Comparison of ENCODE assay signal across 8 cellular contexts in the genomic region with DNA sequence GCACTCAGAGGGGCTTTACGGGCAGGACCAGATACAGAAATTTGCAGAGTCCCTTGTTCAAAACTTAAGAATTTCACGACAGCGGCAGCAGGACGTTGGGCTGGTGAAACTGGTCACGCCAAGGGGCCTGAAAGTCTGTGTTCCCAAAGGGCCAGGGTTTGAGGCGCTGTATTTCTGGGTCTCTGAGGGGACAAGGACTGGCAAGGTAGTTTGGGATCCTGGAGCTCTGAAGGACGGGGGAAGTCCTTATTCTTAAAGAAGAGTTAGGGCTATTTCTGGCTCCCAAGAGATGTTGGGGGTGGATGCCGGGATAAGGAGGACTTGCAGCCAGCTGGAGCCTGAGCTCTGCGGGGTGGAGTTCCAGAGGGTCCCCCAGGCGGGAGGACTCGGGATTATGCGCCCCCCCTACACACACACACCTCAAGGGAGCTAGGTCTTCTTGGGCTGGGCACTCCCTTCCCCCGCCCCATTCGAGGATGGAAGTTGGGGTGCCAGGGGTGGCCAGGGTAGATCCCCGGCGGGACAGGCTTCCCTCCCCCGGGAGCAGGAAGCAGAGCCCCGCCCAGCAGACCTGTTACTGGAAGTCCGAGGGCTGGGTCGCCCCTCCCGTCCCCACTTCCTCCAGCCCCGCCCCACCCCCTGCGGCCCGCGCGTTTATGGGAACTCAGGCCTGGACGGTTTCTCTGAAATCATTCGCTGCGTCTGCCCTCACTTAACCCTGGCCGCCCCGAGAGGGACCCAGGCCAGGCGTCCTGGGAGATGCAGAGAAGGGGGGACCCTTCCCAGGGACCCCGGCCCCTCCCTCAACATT. TPM values are rescaled to one million over a fixed set of nuclear protein-coding genes. Genes with fewer than 3 reads are reported as not detected.
DNase-seq lines count a peak whose midpoint lies in the region; ATAC-seq and TF ChIP-seq lines count a peak whose summit lies in the region.

No MANE protein-coding gene starts in this region.

- peak overlapping the region; percentile 83 for H3K4me2 ChIP-seq in SK-N-SH

- H3K4me1 ChIP-seq in SK-N-SH (ENCODE audit: control insufficient read depth in 1 of 2, insufficient read depth in 2 of 2, low read depth in 1 of 2, low read length in 1 of 2) = peaks cover 21 to 27% of the 10 kb centered on the region in 2 experiments; a peak in 3 of 4 replicates
- H3K4me1 ChIP-seq in heart left ventricle = peaks cover 25 to 97% (median 77%) of the 10 kb centered on the region in 12 donors
- peaks cover 51% of the 10 kb centered on the region for H3K4me1 ChIP-seq in prostate gland (replicated peaks)
- H3K4me1 ChIP-seq in aorta (ENCODE audit: control insufficient read depth in 1 of 2, insufficient read depth in 2 of 2, low read length in 2 of 2) = no peaks in the 10 kb centered on the region

- intact Hi-C loops in heart left ventricle (cut with DNase I) = no loop called here
- intact Hi-C loops in prostate gland (cut with DNase I) = no loop called here
- intact Hi-C loops in aorta (cut with DNase I) = no loop called here

- H3K27ac ChIP-seq in SK-N-SH (ENCODE audit: low read depth in 2 of 2, low read length in 1 of 2) (peak overlapping the region; percentile 64 to 70), heart left ventricle (peak overlapping the region; percentile 86 to 100 (median 95)), prostate gland (peak overlapping the region; percentile 88 to 96), aorta (ENCODE audit: low read depth in 1 of 2, low read length in 2 of 2) (peak overlapping the region; percentile 18 to 66)

- H3K4me3 ChIP-seq in SK-N-SH (ENCODE audit: low read depth in 2 of 2, low read length in 1 of 2) (peak overlapping the region; percentile 31 to 54), heart left ventricle (peak overlapping the region in 11 of 12 donors; percentile 26 to 96 (median 55)), prostate gland (peak overlapping the region; percentile 22 to 39), aorta (ENCODE audit: low read length in 2 of 2) (peak overlapping the region; percentile 7 to 17)

- H3F3A ChIP-seq in SK-N-SH (replicated peaks; ENCODE audit: insufficient read depth) = peaks cover 19% of the 10 kb centered on the region

- DNase-seq in GM03348 (ENCODE audit: low spot score) (peak; percentile 92), SK-N-SH (peak; percentile 72), heart left ventricle (peak; percentile 94 to 98 (median 97)), prostate gland (ENCODE audit: low spot score) (peak; percentile 95), aorta (peak; percentile 97 to 98), cerebellar nuclear complex (lab: John Stamatoyannopoulos, UW) (no peak)

- H3K79me2 ChIP-seq in SK-N-SH (ENCODE audit: insufficient read depth) = peaks cover 27% of the 10 kb centered on the region

- POLR2A ChIA-PET in SK-N-SH (lab: Yijun Ruan, JAX) = no interaction called here

- H3K9me3 ChIP-seq in SK-N-SH = no peaks in the 10 kb centered on the region
- H3K9me3 ChIP-seq in heart left ventricle = no peaks in the 10 kb centered on the region
- no peaks in the 10 kb centered on the region for H3K9me3 ChIP-seq in prostate gland
- H3K9me3 ChIP-seq in aorta (ENCODE audit: control insufficient read depth, low read length) = no peaks in the 10 kb centered on the region

- H3K4me3 Mint-ChIP-seq in activated naive CD8-positive, alpha-beta T cell = peak overlapping the region; percentile 91

- H3K36me3 Mint-ChIP-seq in activated naive CD8-positive, alpha-beta T cell = peaks cover 2% of the 10 kb centered on the region

- TF ChIP-seq RAD21 in SK-N-SH (IDR thresholded peaks at IDR 0.05; ENCODE audit: low read length) = no peak

- CTCF ChIA-PET in SK-N-SH (lab: Yijun Ruan, JAX) = interaction anchor here (1.0 to 8.7 kb wide), 5 partner anchors 16 to 183 kb away, joined by 3 to 86 read pairs (median 5); no protein-coding TSS in a partner anchor

- H3K27me3 Mint-ChIP-seq in activated naive CD8-positive, alpha-beta T cell = no peaks in the 10 kb centered on the region

- peak overlapping the region; percentile 58; the same call in 1 of the 2 replicates for H2AFZ ChIP-seq in SK-N-SH (ENCODE audit: low read depth)

- ATAC-seq in HG03457 (IDR thresholded peaks at IDR 0.05; ENCODE audit: unreplicated experiment) (peak; percentile 28), heart left ventricle (peak; percentile 69 to 82 (median 74)), aorta (ENCODE audit: low FRiP score) (peak; percentile 73)

- peaks cover 5% of the 10 kb centered on the region; the same call in 1 of the 2 replicates for H4K20me1 ChIP-seq in SK-N-SH (ENCODE audit: insufficient read depth)

- no peak; a peak in 1 of 4 replicates for TF ChIP-seq EP300 in SK-N-SH (IDR thresholded peaks at IDR 0.05; ENCODE audit: borderline replicate concordance in 1 of 2, low read depth in 1 of 2, low read length in 1 of 2)

- H3K27me3 ChIP-seq in SK-N-SH (ENCODE audit: insufficient read depth) (no peaks in the 10 kb centered on the region), heart left ventricle (no peaks in the 10 kb centered on the region), prostate gland (replicated peaks; ENCODE audit: insufficient read depth) (no peaks in the 10 kb centered on the region), aorta (ENCODE audit: control insufficient read depth in 1 of 2, insufficient read depth in 2 of 2, low read length in 1 of 2) (no peaks in the 10 kb centered on the region)

- H3K4me1 Mint-ChIP-seq in activated naive CD8-positive, alpha-beta T cell (ENCODE audit: low read depth) = peaks cover 58% of the 10 kb centered on the region

- H3K9me3 Mint-ChIP-seq in activated naive CD8-positive, alpha-beta T cell (ENCODE audit: low read depth) = no peaks in the 10 kb centered on the region

- peak overlapping the region; percentile 92 for H3K27ac Mint-ChIP-seq in activated naive CD8-positive, alpha-beta T cell

- peak in 1 of 2 donors; percentile 42 for TF ChIP-seq POLR2A in heart left ventricle (IDR thresholded peaks at IDR 0.05)
- TF ChIP-seq POLR2A in prostate gland (IDR thresholded peaks at IDR 0.05) = no peak

- TF ChIP-seq CTCF in SK-N-SH (IDR thresholded peaks at IDR 0.05) (no peak), heart left ventricle (IDR thresholded peaks at IDR 0.05) (no peak), prostate gland (IDR thresholded peaks at IDR 0.05) (no peak)

- peak overlapping the region; percentile 54 for H3K9ac ChIP-seq in SK-N-SH

- H3K36me3 ChIP-seq in SK-N-SH (replicated peaks in 1 of 2; ENCODE audit: control insufficient read depth in 1 of 2, insufficient read depth in 2 of 2, low read length in 1 of 2) (peaks cover 9 to 19% of the 10 kb centered on the region in 2 experiments), heart left ventricle (peaks cover 4 to 77% (median 25%) of the 10 kb centered on the region in 9 donors), prostate gland (no peaks in the 10 kb centered on the region), aorta (ENCODE audit: control insufficient read depth in 1 of 2, insufficient read depth in 2 of 2, low read length in 1 of 2) (no peaks in the 10 kb centered on the region)

- 5% methylated on average over 25 of the region's 33 CpGs for WGBS in SK-N-SH (ENCODE audit: low lambda C conversion rate)
- 1 to 2% (median 1%) methylated on average over 20 to 33 of the region's 33 CpGs for WGBS in heart left ventricle, 4 donors
- WGBS in prostate gland = 8% methylated on average over 24 of the region's 33 CpGs
- WGBS in aorta, 2 donors = 2% methylated on average over 32 to 33 of the region's 33 CpGs

- H3K9me2 ChIP-seq in SK-N-SH = no peaks in the 10 kb centered on the region

RNA-seq across cellular contexts. Expression of a gene that starts 5.6 kb away (rescaled TPM):
- 7.5 and 19.2 TPM in 2 replicates for polyA plus RNA-seq in SK-N-SH (2012; rRNA removed)
- polyA plus RNA-seq in SK-N-SH (2012; cell fraction: cytosol; rRNA removed) = 8.9 and 12.7 TPM in 2 replicates
- polyA plus RNA-seq in SK-N-SH (2012; cell fraction: nucleus; rRNA removed) = 49.3 and 90.0 TPM in 2 replicates
- total RNA-seq in heart left ventricle = 10 to 100 TPM; 11.7 to 90.5 (median 22.9) TPM
- polyA plus RNA-seq in heart left ventricle = 10 to 100 TPM; 18.6 to 18.9 TPM
- 10 to 100 TPM; 22.6 to 44.0 TPM for total RNA-seq in prostate gland
- 100 to 1,000 TPM in 1 of 2 donors, 10 to 100 TPM in 1; 46.4 to 102 TPM for total RNA-seq in aorta
- 10 to 100 TPM; 29.9 to 36.2 TPM for polyA plus RNA-seq in aorta

RNA-seq across cellular contexts. Expression of a gene that starts 23.6 kb away (rescaled TPM):
- not detected in 2 replicates for polyA plus RNA-seq in SK-N-SH (2012; rRNA removed)
- not detected in 2 replicates for polyA plus RNA-seq in SK-N-SH (2012; cell fraction: cytosol; rRNA removed)
- 0.04 TPM in 1 of 2 replicates, not detected in the other for polyA plus RNA-seq in SK-N-SH (2012; cell fraction: nucleus; rRNA removed)
- total RNA-seq in heart left ventricle = not detected
- polyA plus RNA-seq in heart left ventricle = under 1 TPM in 1 of 2 donors, not detected in 1; 0.04 TPM
- 10 to 100 TPM; 30.1 to 33.6 TPM for total RNA-seq in prostate gland
- total RNA-seq in aorta = not detected
- polyA plus RNA-seq in aorta = 10 to 100 TPM in 1 of 2 donors, not detected in 1; 13.3 TPM

RNA-seq across cellular contexts. Expression of a gene that starts 54.8 kb away (rescaled TPM):
- polyA plus RNA-seq in SK-N-SH (2012; rRNA removed) (9.7 and 34.0 TPM in 2 replicates), heart left ventricle (100 to 1,000 TPM in 1 of 2 donors, 10 to 100 TPM in 1; 55.3 to 126 TPM), aorta (100 to 1,000 TPM in 1 of 2 donors, 10 to 100 TPM in 1; 43.1 to 109 TPM)
- 13.8 and 20.8 TPM in 2 replicates for polyA plus RNA-seq in SK-N-SH (2012; cell fraction: cytosol; rRNA removed)
- 49.8 and 71.7 TPM in 2 replicates for polyA plus RNA-seq in SK-N-SH (2012; cell fraction: nucleus; rRNA removed)
- total RNA-seq in heart left ventricle (100 to 1,000 TPM in 4 of 9 donors, 10 to 100 TPM in 5; 50.9 to 160 (median 94.3) TPM), prostate gland (100 to 1,000 TPM; 258 to 501 TPM), aorta (100 to 1,000 TPM; 146 to 161 TPM)

RNA-seq across cellular contexts. Expression of a gene that starts 55.2 kb away (rescaled TPM):
- polyA plus RNA-seq in SK-N-SH (2012; rRNA removed) (not detected in 2 replicates), heart left ventricle (not detected), aorta (not detected)
- not detected in 2 replicates for polyA plus RNA-seq in SK-N-SH (2012; cell fraction: cytosol; rRNA removed)
- polyA plus RNA-seq in SK-N-SH (2012; cell fraction: nucleus; rRNA removed) = 0.04 TPM in 1 of 2 replicates, not detected in the other
- total RNA-seq in heart left ventricle (not detected), prostate gland (not detected), aorta (under 1 TPM in 1 of 2 donors, not detected in 1; 0.36 TPM)

Comparison
In these comparisons a context has a peak if more than half of its experiments do, and no peak if none do; other contexts are left out.
1. DNase-seq: peak in GM03348 (single experiment), SK-N-SH (single experiment), heart left ventricle (5 of 5), prostate gland (single experiment) and aorta (2 of 2); none in cerebellar nuclear complex (0 of 2).
2. H3K27ac ChIP-seq: peak in every context shown above with its lines; median percentile 95 in heart left ventricle; 92 in prostate gland; 67 in SK-N-SH; 42 in aorta.
3. RNA of a gene that starts 23.6 kb away (total RNA-seq): 30.1 to 33.6 TPM in prostate gland; not detected in heart left ventricle and not detected in aorta; every median in the first group is over 10 times any median in the second.
4. Peak in every context shown above with its lines, with median percentiles within 50 percentile points of each other: ATAC-seq and H3K4me3 ChIP-seq.